ENCODE assay signal across 21 cellular contexts in genomic region chr5:65307088-65307487, GRCh38.
DNase-seq lines count a peak whose midpoint lies in the region; ATAC-seq, FAIRE-seq and TF ChIP-seq lines count a peak whose summit lies in the region.
"Had no signal": no experiment of that assay in that cellular context is flagged by ENCODE, and none has a peak within 500 bp of the region (broad histone marks: within the 10 kb centered on the region; RNA-seq: fewer than 3 reads in every experiment).

No MANE protein-coding gene starts in this region.

- no peak for FAIRE-seq in astrocyte (lab: Jason Lieb, UNC)
- FAIRE-seq: D721Med, GM12878 had no signal

- H3K4me1 Mint-ChIP-seq in astrocyte (ENCODE audit: low read depth, unreplicated experiment), result peaks cover 9% of the 10 kb centered on the region
- no peaks in the 10 kb centered on the region for H3K4me1 Mint-ChIP-seq in activated CD4-positive, alpha-beta T cell treated with anti-CD3 and anti-CD28 coated beads, Interleukin-2, amount 10 ng/mL, durations not matched to agents 7 days and 5 days
- H3K4me1 Mint-ChIP-seq: CD4-positive, CD25-positive, alpha-beta regulatory T cell; T-cell had no signal

- POLR2A ChIA-PET in activated CD4-positive, alpha-beta T cell treated with anti-CD3 and anti-CD28 coated beads, Interleukin-2, amount 10 ng/mL, durations not matched to agents 7 days and 5 days (lab: Charles Lee), result no interaction called here

- no peaks in the 10 kb centered on the region for H3K27me3 Mint-ChIP-seq in astrocyte (ENCODE audit: low read depth, unreplicated experiment)
- no peaks in the 10 kb centered on the region for H3K27me3 Mint-ChIP-seq in activated CD4-positive, alpha-beta T cell treated with anti-CD3 and anti-CD28 coated beads, Interleukin-2, amount 10 ng/mL, durations not matched to agents 7 days and 5 days
- H3K27me3 Mint-ChIP-seq: CD4-positive, CD25-positive, alpha-beta regulatory T cell; T-cell had no signal

- H3K4me2 ChIP-seq in astrocyte (ENCODE audit: low read length), result no peak overlapping the region
- H3K4me2 ChIP-seq: BLaER1, PC-9 had no signal

- CTCF ChIA-PET in activated CD4-positive, alpha-beta T cell treated with anti-CD3 and anti-CD28 coated beads, Interleukin-2, amount 10 ng/mL, durations not matched to agents 7 days and 5 days (lab: Charles Lee), result no interaction called here

- intact Hi-C loops in cardiac septum (cut with DNase I), result no loop called here

- peaks cover 3% of the 10 kb centered on the region for H3K4me1 ChIP-seq in astrocyte (ENCODE audit: insufficient read depth, low read length)
- H3K4me1 ChIP-seq: BLaER1, SJCRH30 had no signal

- no peak overlapping the region for H3K27ac Mint-ChIP-seq in astrocyte (ENCODE audit: unreplicated experiment)
- no peak overlapping the region for H3K27ac Mint-ChIP-seq in activated CD4-positive, alpha-beta T cell treated with anti-CD3 and anti-CD28 coated beads, Interleukin-2, amount 10 ng/mL, durations not matched to agents 7 days and 5 days
- H3K27ac Mint-ChIP-seq: CD4-positive, CD25-positive, alpha-beta regulatory T cell; T-cell had no signal

- H3K9ac ChIP-seq in astrocyte (ENCODE audit: low read length), result no peak overlapping the region
- H3K9ac ChIP-seq: BLaER1 had no signal

- ATAC-seq in GM19395 (IDR thresholded peaks at IDR 0.05; ENCODE audit: unreplicated experiment), result no peak
- ATAC-seq: GM12878, Right ventricle myocardium inferior, T-cell had no signal

- no peak overlapping the region for H3K4me3 Mint-ChIP-seq in astrocyte (ENCODE audit: unreplicated experiment)
- H3K4me3 Mint-ChIP-seq in activated CD4-positive, alpha-beta T cell treated with anti-CD3 and anti-CD28 coated beads, Interleukin-2, amount 10 ng/mL, durations not matched to agents 7 days and 5 days, result no peak overlapping the region
- H3K4me3 Mint-ChIP-seq: CD4-positive, CD25-positive, alpha-beta regulatory T cell; T-cell had no signal

- H3K9me3 ChIP-seq in astrocyte (ENCODE audit: insufficient read depth, low read depth, low read length), result no peaks in the 10 kb centered on the region
- H3K9me3 ChIP-seq: BLaER1, MG63, SJCRH30 had no signal

- no peak overlapping the region for H3K4me3 ChIP-seq in astrocyte (ENCODE audit: insufficient read depth, low read depth, low read length)
- H3K4me3 ChIP-seq in fibroblast of the aortic adventitia (ENCODE audit: low read depth, low read length), result no peak overlapping the region
- H3K4me3 ChIP-seq: BLaER1, GM12878, MG63, PC-9, SJCRH30 had no signal

- H3K36me3 ChIP-seq in astrocyte (ENCODE audit: insufficient read depth, low read length), result peaks cover 4% of the 10 kb centered on the region
- H3K36me3 ChIP-seq: BLaER1, MG63, SJCRH30 had no signal

- H4K20me1 ChIP-seq in astrocyte (ENCODE audit: insufficient read depth, low read length), result no peaks in the 10 kb centered on the region
- H4K20me1 ChIP-seq: BLaER1 had no signal

- H3K36me3 Mint-ChIP-seq in astrocyte (ENCODE audit: low read depth, unreplicated experiment), result peaks cover 26% of the 10 kb centered on the region
- no peaks in the 10 kb centered on the region for H3K36me3 Mint-ChIP-seq in activated CD4-positive, alpha-beta T cell treated with anti-CD3 and anti-CD28 coated beads, Interleukin-2, amount 10 ng/mL, durations not matched to agents 7 days and 5 days (ENCODE audit: low read depth)
- H3K36me3 Mint-ChIP-seq: CD4-positive, CD25-positive, alpha-beta regulatory T cell; T-cell had no signal

- H3K79me2 ChIP-seq in astrocyte (ENCODE audit: insufficient read depth, low read length), result no peaks in the 10 kb centered on the region

- no peaks in the 10 kb centered on the region for H3K27me3 ChIP-seq in astrocyte (ENCODE audit: insufficient read depth, low read length)
- H3K27me3 ChIP-seq: BLaER1, MG63, SJCRH30 had no signal

- peaks cover 5% of the 10 kb centered on the region for H3K9me3 Mint-ChIP-seq in astrocyte (ENCODE audit: unreplicated experiment)
- no peaks in the 10 kb centered on the region for H3K9me3 Mint-ChIP-seq in activated CD4-positive, alpha-beta T cell treated with anti-CD3 and anti-CD28 coated beads, Interleukin-2, amount 10 ng/mL, durations not matched to agents 7 days and 5 days
- H3K9me3 Mint-ChIP-seq: CD4-positive, CD25-positive, alpha-beta regulatory T cell; T-cell had no signal

- TF ChIP-seq CTCF in astrocyte (IDR thresholded peaks at IDR 0.05; ENCODE audit: insufficient read depth, low read depth, low read length) (no peak), fibroblast of the aortic adventitia (IDR thresholded peaks at IDR 0.05; ENCODE audit: insufficient read depth, low read length) (no peak)

- DNase-seq in ELR (ENCODE audit: low read depth) (peak; percentile 38), astrocyte (ENCODE audit: low read depth) (peak; percentile 7), fibroblast of the aortic adventitia (ENCODE audit: low read depth) (peak; percentile 30), NCI-H748 (lab: John Stamatoyannopoulos, UW; ENCODE audit: unreplicated experiment) (no peak), cardiac septum (ENCODE audit: low spot score) (no peak)
- DNase-seq in activated CD4-positive, alpha-beta T cell treated with anti-CD3 and anti-CD28 coated beads, Interleukin-2, amount 10 ng/mL, durations not matched to agents 7 days and 5 days, result no peak
- DNase-seq: CD4-positive, CD25-positive, alpha-beta regulatory T cell; GDM1; H7; KG1; MG63; NCI-H2029; NCI-H526; PC-9; SJCRH30; T-cell had no signal

- no peak overlapping the region for H3K27ac ChIP-seq in astrocyte (ENCODE audit: low read depth, low read length)
- H3K27ac ChIP-seq: BLaER1, PC-9, SJCRH30 had no signal

- no peak overlapping the region for H2AFZ ChIP-seq in astrocyte (ENCODE audit: low read depth, low read length)
- H2AFZ ChIP-seq: PC-9 had no signal

Comparison
In these comparisons a context has a peak if more than half of its experiments do, and no peak if none do; other contexts are left out.
1. DNase-seq: peak in ELR (single experiment), astrocyte (single experiment) and fibroblast of the aortic adventitia (single experiment); none in NCI-H748 (single experiment), activated CD4-positive, alpha-beta T cell treated with anti-CD3 and anti-CD28 coated beads, Interleukin-2, amount 10 ng/mL, durations not matched to agents 7 days and 5 days (single experiment) and cardiac septum (single experiment).